Comparison of ENCODE assay signal across 8 cellular contexts in the genomic region with DNA sequence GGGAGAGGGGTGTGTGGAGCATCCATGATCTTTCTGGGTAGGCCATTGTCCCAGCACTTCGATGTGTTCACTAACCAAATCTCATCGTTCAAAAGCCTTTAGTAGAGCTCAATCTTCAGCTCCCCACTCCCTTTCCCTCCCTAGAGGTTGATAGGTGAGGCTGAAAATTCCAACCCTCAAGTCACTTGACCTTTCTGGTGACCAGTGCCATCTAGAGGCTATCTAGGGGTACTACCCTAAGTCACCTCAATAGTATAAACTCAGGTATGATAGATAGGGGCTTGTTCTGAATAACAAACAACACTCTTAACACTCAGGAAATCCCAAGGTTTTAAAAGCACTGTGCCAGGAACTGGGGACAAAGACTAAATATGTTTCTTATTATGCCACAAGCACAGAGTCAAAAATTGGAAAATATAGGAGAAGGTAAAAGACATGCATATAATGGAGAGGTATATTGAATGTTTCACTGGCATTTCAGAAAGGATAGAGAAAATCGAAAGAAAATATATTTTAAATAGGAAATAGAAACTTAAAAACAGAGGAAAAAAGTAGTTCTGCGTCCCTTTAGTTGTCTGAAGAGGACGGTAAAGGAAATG. TPM values are rescaled to one million over a fixed set of nuclear protein-coding genes. Genes with fewer than 3 reads are reported as not detected.
DNase-seq lines count a peak whose midpoint lies in the region; ATAC-seq and TF ChIP-seq lines count a peak whose summit lies in the region.

No MANE protein-coding gene starts in this region.

- 31% methylated on average over 5 of the region's 5 CpGs for WGBS in mammary epithelial cell (ENCODE audit: low coverage, missing lambda C conversion rate)

- H3K4me3 ChIP-seq in Panc1 (ENCODE audit: low read depth in 2 of 2, low read length in 2 of 2), result no peak overlapping the region
- no peak overlapping the region for H3K4me3 ChIP-seq in mammary epithelial cell (replicated peaks in 1 of 3; ENCODE audit: insufficient read depth in 1 of 3, low read depth in 2 of 3, low read length in 3 of 3)

- H3K4me1 ChIP-seq in Panc1 (ENCODE audit: control insufficient read depth, insufficient read depth, low read length) (no peaks in the 10 kb centered on the region), mammary epithelial cell (ENCODE audit: insufficient read depth, low read length) (no peaks in the 10 kb centered on the region)

- dilution Hi-C loops in mammary epithelial cell (cut with HindIII; ENCODE audit: low sequenced_read_pairs), result no loop called here

- H3K4me3 Mint-ChIP-seq in naive thymus-derived CD8-positive, alpha-beta T cell, result no peak overlapping the region

- peaks cover 0 to 3% (median 0%) of the 10 kb centered on the region in 9 donors for H3K9me3 Mint-ChIP-seq in naive thymus-derived CD8-positive, alpha-beta T cell

- no peak overlapping the region for H3K4me2 ChIP-seq in mammary epithelial cell (ENCODE audit: insufficient read depth, low read depth, low read length)

- H3K27me3 ChIP-seq in Panc1 (ENCODE audit: control insufficient read depth, insufficient read depth, low read length), result no peaks in the 10 kb centered on the region
- H3K27me3 ChIP-seq in mammary epithelial cell (ENCODE audit: insufficient read depth, low read length), result no peaks in the 10 kb centered on the region

- DNase-seq in stimulated activated CD4-positive, alpha-beta T cell treated with anti-CD3 and anti-CD28 coated beads, Interleukin-2, amount 100 ng/mL, for 24 hours, result peak; percentile 3 to 20
- no peak for DNase-seq in stimulated activated CD4-positive, alpha-beta T cell treated with anti-CD3 and anti-CD28 coated beads, Interleukin-1b, Interleukin-23, amount 100 ng/mL, for 48 hours
- DNase-seq in HPDE6-E6E7 (ENCODE audit: extremely low spot score) (peak; percentile 22), Panc1 (ENCODE audit: low read depth, low spot score) (peak; percentile 32), mammary epithelial cell (peak; percentile 29), globus pallidus (ENCODE audit: low spot score) (no peak)
- DNase-seq in naive thymus-derived CD8-positive, alpha-beta T cell, result peak in 8 of 10 donors; percentile 12 to 69 (median 56)

- intact Hi-C loops in Panc1 (cut with micrococcal nuclease; ENCODE audit: unreplicated experiment) (no loop called here), mammary epithelial cell (cut with micrococcal nuclease) (loop anchor here (2.0 kb wide), 2 partner anchors 47 to 211 kb away; no protein-coding TSS in a partner anchor)

- BruUV-seq in Panc1 (replicated peaks; lab: Mats Ljungman, UMichigan) (no TSS peak), mammary epithelial cell (replicated peaks; lab: Mats Ljungman, UMichigan) (no TSS peak)

- POLR2A ChIA-PET in Panc1 (lab: Charles Lee), result no interaction called here
- POLR2A ChIA-PET in naive thymus-derived CD8-positive, alpha-beta T cell (lab: Charles Lee), result interaction anchor here (0.8 to 1.6 kb wide), 3 partner anchors 43 to 47 kb away, joined by 3 read pairs; no protein-coding TSS in a partner anchor

- peaks cover 7 to 25% (median 10%) of the 10 kb centered on the region in 4 donors for H3K4me1 Mint-ChIP-seq in naive thymus-derived CD8-positive, alpha-beta T cell

- H2AFZ ChIP-seq in mammary epithelial cell (ENCODE audit: low read depth, low read length), result no peak overlapping the region

- no peaks in the 10 kb centered on the region for H3K36me3 ChIP-seq in Panc1 (ENCODE audit: control insufficient read depth, insufficient read depth, low read length)
- no peaks in the 10 kb centered on the region for H3K36me3 ChIP-seq in mammary epithelial cell (ENCODE audit: insufficient read depth, low read length)

- H4K20me1 ChIP-seq in mammary epithelial cell (ENCODE audit: insufficient read depth, low read length), result no peaks in the 10 kb centered on the region

- peak; percentile 63; the same call in 1 of the 2 replicates for ATAC-seq in Panc1
- peak; percentile 85 to 93 for ATAC-seq in naive thymus-derived CD8-positive, alpha-beta T cell
- no peak for ATAC-seq in HG02852 (IDR thresholded peaks at IDR 0.05; ENCODE audit: unreplicated experiment)

- H3K36me3 Mint-ChIP-seq in naive thymus-derived CD8-positive, alpha-beta T cell, result no peaks in the 10 kb centered on the region

- H3K79me2 ChIP-seq in mammary epithelial cell (ENCODE audit: insufficient read depth, low read length), result no peaks in the 10 kb centered on the region

- peaks cover 0 to 4% (median 0%) of the 10 kb centered on the region in 5 donors for H3K27me3 Mint-ChIP-seq in naive thymus-derived CD8-positive, alpha-beta T cell

- in situ Hi-C loops in Panc1 (cut with HindIII; ENCODE audit: low pct_unique_long_range_greater_than_20kb, low sequenced_read_pairs) (no loop called here), mammary epithelial cell (cut with MboI; ENCODE audit: low sequenced_read_pairs in 2 of 2) (no loop called here)

- CTCF ChIA-PET in Panc1 (lab: Charles Lee), result no interaction called here
- CTCF ChIA-PET in mammary epithelial cell (lab: Charles Lee; ENCODE audit: low non-redundant PET), result interaction anchor here (0.6 kb wide), 1 partner anchor 163 kb away, joined by 3 read pairs; no protein-coding TSS in a partner anchor

- H3K9me3 ChIP-seq in Panc1 (ENCODE audit: control insufficient read depth, insufficient read depth, low read depth, low read length) (no peaks in the 10 kb centered on the region), mammary epithelial cell (replicated peaks; ENCODE audit: insufficient read depth, low read length) (no peaks in the 10 kb centered on the region)

- peak overlapping the region in 2 of 10 donors; percentile 48 to 58 for H3K27ac Mint-ChIP-seq in naive thymus-derived CD8-positive, alpha-beta T cell

- TF ChIP-seq CTCF in Panc1 (IDR thresholded peaks at IDR 0.05) (peak; percentile 78), mammary epithelial cell (conservative IDR thresholded peaks at IDR 0.05 in 1 of 2, IDR thresholded peaks at IDR 0.05 in 1 of 2; ENCODE audit: extremely low read depth in 1 of 2, insufficient read depth in 1 of 2, low read depth in 1 of 2, low read length in 2 of 2) (peak; percentile 82 to 86)

- H3K27ac ChIP-seq in Panc1 (ENCODE audit: low read length) (no peak overlapping the region), mammary epithelial cell (ENCODE audit: insufficient read depth, low read depth, low read length) (no peak overlapping the region)

- H3K9ac ChIP-seq in mammary epithelial cell (ENCODE audit: insufficient read depth, low read length), result no peak overlapping the region

RNA-seq across cellular contexts. Expression of gene CD53, which starts 42.9 kb away (rescaled TPM):
- 0.49 TPM for total RNA-seq in Panc1 (2021; ENCODE audit: unreplicated experiment)
- polyA plus RNA-seq in Panc1 (2012; ENCODE audit: insufficient read length), result not detected
- total RNA-seq in mammary epithelial cell, result not detected
- 0.24 TPM for polyA plus RNA-seq in mammary epithelial cell
- not detected for polyA minus RNA-seq in mammary epithelial cell
- total RNA-seq in naive thymus-derived CD8-positive, alpha-beta T cell, result 100 to 1,000 TPM; 295 to 313 TPM
- polyA plus RNA-seq in naive thymus-derived CD8-positive, alpha-beta T cell, result 100 to 1,000 TPM; 619 to 909 (median 820) TPM

Comparison
In these comparisons a context has a peak if more than half of its experiments do, and no peak if none do; other contexts are left out.
1. DNase-seq: peak in stimulated activated CD4-positive, alpha-beta T cell treated with anti-CD3 and anti-CD28 coated beads, Interleukin-2, amount 100 ng/mL, for 24 hours (2 of 2), HPDE6-E6E7 (single experiment), Panc1 (single experiment), mammary epithelial cell (single experiment) and naive thymus-derived CD8-positive, alpha-beta T cell (8 of 10); none in stimulated activated CD4-positive, alpha-beta T cell treated with anti-CD3 and anti-CD28 coated beads, Interleukin-1b, Interleukin-23, amount 100 ng/mL, for 48 hours (single experiment) and globus pallidus (single experiment).
2. RNA of gene CD53, which starts 42.9 kb away (total RNA-seq): 295 to 313 TPM in naive thymus-derived CD8-positive, alpha-beta T cell; 0.49 TPM in Panc1 (single experiment) and not detected in mammary epithelial cell; every median in the first group is over 100 times any median in the second.